25 cellular contexts compared by ENCODE assay signal in the genomic region with DNA sequence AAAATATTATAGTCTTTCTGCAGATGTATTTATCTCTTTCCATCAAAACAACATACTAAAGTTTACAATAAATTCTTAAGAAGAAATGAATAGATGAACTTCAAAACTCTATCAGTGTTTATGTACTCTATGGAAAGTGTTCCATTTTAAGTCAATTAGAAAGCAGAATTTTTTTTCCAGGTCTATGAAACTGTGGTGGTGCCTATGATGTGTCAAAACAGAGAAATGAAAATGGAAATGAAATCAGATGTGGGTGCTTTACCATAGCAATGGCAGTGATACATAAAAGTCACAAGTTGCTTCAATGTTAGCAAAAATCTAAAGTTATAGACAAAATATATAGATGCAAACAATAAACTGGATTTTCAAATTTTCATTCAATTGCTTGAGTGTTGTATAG.
"Had no signal": no experiment of that assay in that cellular context is flagged by ENCODE, and none has a peak within 500 bp of the region (broad histone marks: within the 10 kb centered on the region; RNA-seq: fewer than 3 reads in every experiment).

No MANE protein-coding gene starts in this region.

- DNase-seq: IMR-90; Kasumi-1; KG1; NCI-H1092; NCI-H1105 treated with DMSO at 0.1 percent for 48 hours; NCI-H1417 treated with DMSO at 0.1 percent for 48 hours; NCI-H187; NCI-H2029; NCI-H2081 treated with DMSO at 0.1 percent for 48 hours; NCI-H2171; NCI-H226; NCI-H446; NCI-H510A; NCI-H524 treated with DMSO at 0.1 percent for 48 hours; NCI-H69; NCI-H774; NK-92 treated with Interleukin-12 subunit alpha and Interleukin-12 subunit beta, amount 100 ng/mL, for 24 hours; OCI-M1; PC-9; Peyer's patch; SHP77 treated with DMSO at 0.1 percent for 48 hours; SJCRH30 had no signal

- H3K4me1 ChIP-seq: Peyer's patch, SJCRH30 had no signal

- ATAC-seq: HepG2, Right ventricle myocardium inferior, SK-N-SH treated with all-trans-retinoic acid at 6 μM for 48 hours had no signal

- H3K36me3 ChIP-seq: Peyer's patch had no signal

- H3K27ac ChIP-seq: PC-9, Peyer's patch, SJCRH30 had no signal

- H3K27me3 ChIP-seq: Peyer's patch, SJCRH30 had no signal

- H3K4me2 ChIP-seq: PC-9 had no signal

- H2AFZ ChIP-seq: PC-9 had no signal

- H3K4me3 ChIP-seq: PC-9, Peyer's patch, SJCRH30 had no signal
